Comparison of ENCODE assay signal across 8 cellular contexts in the genomic region with DNA sequence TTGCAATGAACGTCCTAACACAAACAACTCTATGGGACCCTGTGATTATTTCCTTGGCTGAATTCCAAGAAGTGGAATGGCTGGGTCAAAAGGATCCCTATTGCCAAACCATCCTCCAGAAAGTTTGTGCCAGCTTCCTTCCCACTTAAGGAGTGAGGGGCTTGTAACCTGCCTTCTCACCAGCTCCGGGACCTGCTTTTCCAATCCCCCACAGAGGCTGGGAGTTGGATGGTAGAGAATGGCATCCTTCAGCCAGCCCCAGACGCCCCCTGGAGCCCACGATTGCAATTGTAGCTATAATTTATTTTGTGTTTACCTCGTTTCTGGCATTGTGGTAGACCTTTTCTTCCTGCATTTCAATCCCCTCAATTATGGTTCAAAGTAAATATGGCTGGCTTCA. TPM values are rescaled to one million over a fixed set of nuclear protein-coding genes. Genes with fewer than 3 reads are reported as not detected.
DNase-seq lines count a peak whose midpoint lies in the region; ATAC-seq and TF ChIP-seq lines count a peak whose summit lies in the region.

No MANE protein-coding gene starts in this region.

- no peak overlapping the region for H3K4me3 Mint-ChIP-seq in stimulated activated naive CD8-positive, alpha-beta T cell treated with anti-CD3 and anti-CD28 coated beads, Interleukin-15, amount 100 ng/mL, for 72 hours

- no peaks in the 10 kb centered on the region for H3K4me1 ChIP-seq in upper lobe of right lung
- H3K4me1 ChIP-seq in prostate gland (replicated peaks): no peaks in the 10 kb centered on the region

- H3K4me1 Mint-ChIP-seq in stimulated activated naive CD8-positive, alpha-beta T cell treated with anti-CD3 and anti-CD28 coated beads, Interleukin-15, amount 100 ng/mL, for 72 hours: no peaks in the 10 kb centered on the region

- H3K27ac Mint-ChIP-seq in stimulated activated naive CD8-positive, alpha-beta T cell treated with anti-CD3 and anti-CD28 coated beads, Interleukin-15, amount 100 ng/mL, for 72 hours: no peak overlapping the region

- H3K9me3 ChIP-seq in upper lobe of right lung: no peaks in the 10 kb centered on the region
- H3K9me3 ChIP-seq in prostate gland: no peaks in the 10 kb centered on the region

- peak; percentile 65 for TF ChIP-seq CTCF in epithelial cell of proximal tubule (conservative IDR thresholded peaks at IDR 0.05; ENCODE audit: low read depth, low read length)
- peak; percentile 28 for TF ChIP-seq CTCF in upper lobe of right lung (IDR thresholded peaks at IDR 0.05)
- peak in 1 of 4 experiments; percentile 11 for TF ChIP-seq CTCF in prostate gland (IDR thresholded peaks at IDR 0.05)

- DNase-seq in stimulated activated naive CD8-positive, alpha-beta T cell treated with anti-CD3 and anti-CD28 coated beads, Interleukin-15, Interleukin-2, amounts not matched to agents 100 U/mL and 50 U/mL, for 24 hours: peak; percentile 27
- DNase-seq in stimulated activated naive CD8-positive, alpha-beta T cell treated with anti-CD3 and anti-CD28 coated beads, Interleukin-15, amount 100 ng/mL, for 72 hours: no peak
- DNase-seq in NCI-H748 treated with DMSO at 0.1 percent for 48 hours (lab: John Stamatoyannopoulos, UW) (peak; percentile 23), epithelial cell of proximal tubule (ENCODE audit: low read depth) (no peak), upper lobe of right lung (no peak), prostate gland (ENCODE audit: low spot score) (no peak), pons (ENCODE audit: low spot score) (no peak)

- H3K36me3 ChIP-seq in upper lobe of right lung (no peaks in the 10 kb centered on the region), prostate gland (no peaks in the 10 kb centered on the region)

- 5% methylated on average over 5 of the region's 5 CpGs for WGBS in prostate gland

- intact Hi-C loops in upper lobe of right lung (cut with DNase I) (no loop called here), prostate gland (cut with DNase I) (no loop called here)

- H3K4me3 ChIP-seq in epithelial cell of proximal tubule (ENCODE audit: low read depth, low read length): no peak overlapping the region
- no peak overlapping the region for H3K4me3 ChIP-seq in upper lobe of right lung
- H3K4me3 ChIP-seq in prostate gland: no peak overlapping the region

- H3K27me3 ChIP-seq in upper lobe of right lung (peaks cover 32% of the 10 kb centered on the region), prostate gland (replicated peaks; ENCODE audit: insufficient read depth) (no peaks in the 10 kb centered on the region)

- no peak overlapping the region for H3K27ac ChIP-seq in upper lobe of right lung
- no peak overlapping the region for H3K27ac ChIP-seq in prostate gland

- TF ChIP-seq POLR2A in prostate gland (IDR thresholded peaks at IDR 0.05): no peak

- H3K9me3 Mint-ChIP-seq in stimulated activated naive CD8-positive, alpha-beta T cell treated with anti-CD3 and anti-CD28 coated beads, Interleukin-15, amount 100 ng/mL, for 72 hours: no peaks in the 10 kb centered on the region

- no peak for ATAC-seq in stimulated activated naive CD8-positive, alpha-beta T cell treated with anti-CD3 and anti-CD28 coated beads, Interleukin-15, Interleukin-2, amounts not matched to agents 100 U/mL and 50 U/mL, for 24 hours
- ATAC-seq in stimulated activated naive CD8-positive, alpha-beta T cell treated with anti-CD3 and anti-CD28 coated beads, Interleukin-15, amount 100 ng/mL, for 72 hours: no peak
- no peak for ATAC-seq in upper lobe of right lung
- no peak for ATAC-seq in HG02571 (IDR thresholded peaks at IDR 0.05; ENCODE audit: unreplicated experiment)

- H3K27me3 Mint-ChIP-seq in stimulated activated naive CD8-positive, alpha-beta T cell treated with anti-CD3 and anti-CD28 coated beads, Interleukin-15, amount 100 ng/mL, for 72 hours: peaks cover 62% of the 10 kb centered on the region

RNA-seq across cellular contexts. Expression of a gene that starts 9.7 kb away (rescaled TPM):
- total RNA-seq in epithelial cell of proximal tubule (0.07 TPM in 1 of 2 replicates, not detected in the other), upper lobe of right lung (not detected), prostate gland (under 1 TPM in 1 of 2 donors, not detected in 1; 0.11 TPM)

RNA-seq across cellular contexts. Expression of a gene that starts 30.4 kb away (rescaled TPM):
- total RNA-seq in epithelial cell of proximal tubule (under 0.01 and 0.35 TPM in 2 replicates), upper lobe of right lung (0.06 TPM), prostate gland (1 to 10 TPM; 2.0 to 7.8 TPM)

RNA-seq across cellular contexts. Expression of a gene that starts 53.2 kb away (rescaled TPM):
- 10.2 and 15.4 TPM in 2 replicates for total RNA-seq in epithelial cell of proximal tubule
- total RNA-seq in upper lobe of right lung: 24.9 TPM
- 10 to 100 TPM; 45.1 to 63.3 TPM for total RNA-seq in prostate gland

Comparison
In these comparisons a context has a peak if more than half of its experiments do, and no peak if none do; other contexts are left out.
1. DNase-seq: peak in stimulated activated naive CD8-positive, alpha-beta T cell treated with anti-CD3 and anti-CD28 coated beads, Interleukin-15, Interleukin-2, amounts not matched to agents 100 U/mL and 50 U/mL, for 24 hours (single experiment) and NCI-H748 treated with DMSO at 0.1 percent for 48 hours (single experiment); none in stimulated activated naive CD8-positive, alpha-beta T cell treated with anti-CD3 and anti-CD28 coated beads, Interleukin-15, amount 100 ng/mL, for 72 hours (0 of 2), epithelial cell of proximal tubule (single experiment), upper lobe of right lung (single experiment), prostate gland (single experiment) and pons (single experiment).